Comparison of ENCODE assay signal across 8 cellular contexts in the genomic region with DNA sequence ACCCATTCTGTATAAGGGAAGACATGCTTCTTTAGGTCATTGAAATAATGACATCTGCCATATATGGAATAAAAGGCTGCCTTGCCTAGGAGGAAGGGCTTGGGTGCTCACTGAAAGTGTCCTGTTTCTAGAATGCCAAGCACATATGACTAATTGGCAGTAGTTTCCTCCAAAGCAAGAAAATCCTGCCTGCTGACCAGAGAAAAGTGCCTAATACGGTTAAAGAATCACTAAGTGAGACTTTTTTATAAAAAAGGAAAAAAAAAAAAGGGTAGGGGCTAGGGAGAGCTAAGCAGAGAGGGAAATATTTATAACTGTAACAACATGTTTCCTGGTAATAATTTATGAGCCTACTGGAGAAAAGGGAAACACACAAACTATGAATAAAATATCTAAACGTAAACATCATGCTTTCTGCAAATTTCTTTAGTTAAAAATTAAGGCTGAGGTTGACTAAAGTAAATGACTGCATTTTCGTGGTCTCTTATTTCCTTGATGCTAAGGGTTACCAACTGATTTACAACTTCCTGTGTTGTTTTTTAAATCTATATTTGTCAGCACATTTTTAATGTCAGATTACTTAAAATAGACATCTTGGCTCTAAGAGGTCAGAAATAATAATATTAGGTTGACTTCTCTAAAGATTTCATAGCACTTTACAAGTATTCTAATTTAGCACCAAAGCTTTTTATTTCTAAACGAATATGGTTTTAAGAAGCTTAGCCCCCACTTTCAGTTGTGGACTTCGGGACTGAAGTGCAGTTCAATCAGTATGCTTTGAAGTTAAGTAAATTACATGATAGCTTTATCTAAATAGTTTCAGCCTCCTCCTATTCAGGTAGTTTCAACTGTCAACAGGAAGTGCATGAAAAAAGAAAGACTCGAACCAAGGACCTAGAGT.
DNase-seq lines count a peak whose midpoint lies in the region; ATAC-seq and TF ChIP-seq lines count a peak whose summit lies in the region.

No MANE protein-coding gene starts in this region.

- no peaks in the 10 kb centered on the region for H3K27me3 ChIP-seq in tibial artery

- peaks cover 0 to 76% (median 28%) of the 10 kb centered on the region in 4 donors for H3K4me1 ChIP-seq in tibial artery

- ATAC-seq in GM18508 (IDR thresholded peaks at IDR 0.05; ENCODE audit: insufficient read depth, unreplicated experiment) = peak; percentile 38
- ATAC-seq in HG02623 (IDR thresholded peaks at IDR 0.05; ENCODE audit: unreplicated experiment) = peak; percentile 56
- ATAC-seq in GM21576 (IDR thresholded peaks at IDR 0.05; ENCODE audit: unreplicated experiment) = no peak
- ATAC-seq in GM19328 (IDR thresholded peaks at IDR 0.05; ENCODE audit: unreplicated experiment) = no peak
- no peak for ATAC-seq in HG03159 (IDR thresholded peaks at IDR 0.05; ENCODE audit: unreplicated experiment)

- peak; percentile 13 for DNase-seq in RWPE1 (ENCODE audit: low spot score)
- peak; percentile 27 for DNase-seq in fibroblast of the aortic adventitia (ENCODE audit: low read depth)
- no peak for DNase-seq in tibial artery

- H3K27ac ChIP-seq in RWPE1 = no peak overlapping the region
- H3K27ac ChIP-seq in tibial artery = peak overlapping the region; percentile 61 to 67

- intact Hi-C loops in tibial artery (cut with DNase I; ENCODE audit: low total_unique reads) = no loop called here

- POLR2A ChIA-PET in RWPE1 (lab: Yijun Ruan, JAX; ENCODE audit: low non-redundant PET) = interaction anchor here (0.5 to 0.7 kb wide), 2 partner anchors 266 to 1044 kb away, joined by 3 to 5 read pairs; no protein-coding TSS in a partner anchor

- H3K9me3 ChIP-seq in tibial artery = no peaks in the 10 kb centered on the region

- CTCF ChIA-PET in RWPE1 (lab: Yijun Ruan, JAX) = interaction anchor here (0.5 to 0.7 kb wide), 3 partner anchors 156 to 1199 kb away, joined by 3 to 4 read pairs (median 3); no protein-coding TSS in a partner anchor

- no peak overlapping the region for H3K4me3 ChIP-seq in fibroblast of the aortic adventitia (ENCODE audit: low read depth, low read length)
- no peak overlapping the region for H3K4me3 ChIP-seq in tibial artery

- H3K36me3 ChIP-seq in tibial artery = no peaks in the 10 kb centered on the region

- TF ChIP-seq CTCF in RWPE1 (conservative IDR thresholded peaks at IDR 0.05; ENCODE audit: low read depth) (no peak), fibroblast of the aortic adventitia (IDR thresholded peaks at IDR 0.05; ENCODE audit: insufficient read depth, low read length) (no peak), tibial artery (IDR thresholded peaks at IDR 0.05) (no peak)

Comparison
In these comparisons a context has a peak if more than half of its experiments do, and no peak if none do; other contexts are left out.
1. ATAC-seq: peak in GM18508 (single experiment) and HG02623 (single experiment); none in GM21576 (single experiment), GM19328 (single experiment) and HG03159 (single experiment).
2. DNase-seq: peak in RWPE1 (single experiment) and fibroblast of the aortic adventitia (single experiment); none in tibial artery (0 of 2).